Comparison of ENCODE assay signal across 29 cellular contexts in the genomic region with DNA sequence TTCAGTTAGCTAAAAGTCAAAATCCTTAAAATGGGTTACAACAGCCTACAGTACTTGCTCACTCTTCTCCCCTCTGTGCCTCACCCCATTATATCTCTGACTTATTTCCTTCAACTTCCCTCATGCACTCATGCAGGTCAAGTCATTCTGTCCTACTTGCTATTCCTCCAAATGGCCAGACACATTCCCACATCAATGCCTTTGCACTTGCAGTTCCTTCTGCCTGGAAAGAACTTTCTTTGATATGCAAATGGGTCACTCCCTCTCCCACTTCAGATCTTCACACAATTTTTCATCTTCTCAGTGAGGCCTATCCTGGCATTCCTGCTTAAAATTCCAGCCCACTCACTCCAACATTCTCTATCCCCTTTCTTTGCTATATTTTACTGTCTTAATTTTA.
"Had no signal": no experiment of that assay in that cellular context is flagged by ENCODE, and none has a peak within 500 bp of the region (broad histone marks: within the 10 kb centered on the region; RNA-seq: fewer than 3 reads in every experiment).

No MANE protein-coding gene starts in this region.

- H3K9me3 ChIP-seq: body of pancreas, right atrium auricular region, stomach, thyroid gland, upper lobe of left lung had no signal

- H3K27me3 ChIP-seq: body of pancreas, heart left ventricle, neural progenitor cell, right atrium auricular region, stomach, thyroid gland, upper lobe of left lung had no signal

- H3K27ac ChIP-seq: body of pancreas, heart left ventricle, neural progenitor cell, parathyroid adenoma, right atrium auricular region, stomach, thyroid gland, upper lobe of left lung had no signal

- H3K79me2 ChIP-seq: parathyroid adenoma had no signal

- H3K9ac ChIP-seq: neural progenitor cell, parathyroid adenoma had no signal

- ATAC-seq: activated CD4-positive, alpha-beta T cell treated with anti-CD3 and anti-CD28 coated beads for 36 hours; activated T-cell treated with anti-CD3 and anti-CD28 coated beads, Interleukin-2, amount 50 U/mL, for 72 hours; body of pancreas; effector memory CD8-positive, alpha-beta T cell; esophagus mucosa; heart left ventricle; left colon; naive thymus-derived CD8-positive, alpha-beta T cell; stimulated activated naive B cell treated with anti-CD40 and anti-IgM and Interleukin-4, amounts not matched to agents 10 μg/mL and 1 μg/mL and 100 μg/mL, for 72 hours had no signal

- H3K4me2 ChIP-seq: neural progenitor cell, smooth muscle cell had no signal

- H3K4me1 ChIP-seq: body of pancreas, heart left ventricle, neural progenitor cell, parathyroid adenoma, right atrium auricular region, stomach, thyroid gland, upper lobe of left lung had no signal

- H3K36me3 ChIP-seq: heart left ventricle, neural progenitor cell, right atrium auricular region, stomach, thyroid gland, upper lobe of left lung had no signal

- H3K4me3 ChIP-seq: body of pancreas, heart left ventricle, neural progenitor cell, right atrium auricular region, smooth muscle cell, stomach, thyroid gland, upper lobe of left lung had no signal

- DNase-seq: activated CD4-positive, alpha-beta T cell treated with anti-CD3 and anti-CD28 coated beads for 36 hours; activated CD4-positive, CD25-positive, alpha-beta regulatory T cell; activated effector memory CD4-positive, alpha-beta T cell treated with Interleukin-2 at 50 U/mL for 16 hours; activated naive CD4-positive, alpha-beta T cell treated with Interleukin-2 at 50 U/mL for 16 hours; activated T-cell treated with anti-CD3 and anti-CD28 coated beads for 4 hours; activated T-cell treated with anti-CD3 and anti-CD28 coated beads, Interleukin-2, amount 50 U/mL, for 72 hours; anterior cingulate cortex; body of pancreas; cortex of kidney; effector memory CD8-positive, alpha-beta T cell; foreskin fibroblast; heart left ventricle; kidney; left colon; naive thymus-derived CD8-positive, alpha-beta T cell; occipital lobe; stimulated activated CD4-positive, alpha-beta T cell treated with anti-CD3 and anti-CD28 coated beads, Interleukin-1b, Interleukin-23, amount 100 ng/mL, for 48 hours; stimulated activated CD4-positive, alpha-beta T cell treated with anti-CD3 and anti-CD28 coated beads, Interleukin-4, amount 100 ng/mL, for 4 hours; stimulated activated CD8-positive, alpha-beta memory T cell treated with anti-CD3 and anti-CD28 coated beads, Interleukin-4, amount 100 ng/mL, for 48 hours; stimulated activated naive B cell treated with anti-CD40 and anti-IgM and Interleukin-4, amounts not matched to agents 10 μg/mL and 1 μg/mL and 100 μg/mL, for 72 hours; stomach; T-helper 1 cell; thyroid gland; upper lobe of left lung had no signal

- H2AFZ ChIP-seq: neural progenitor cell, parathyroid adenoma had no signal
